ENCODE assay signal across 8 cellular contexts in the genomic region with DNA sequence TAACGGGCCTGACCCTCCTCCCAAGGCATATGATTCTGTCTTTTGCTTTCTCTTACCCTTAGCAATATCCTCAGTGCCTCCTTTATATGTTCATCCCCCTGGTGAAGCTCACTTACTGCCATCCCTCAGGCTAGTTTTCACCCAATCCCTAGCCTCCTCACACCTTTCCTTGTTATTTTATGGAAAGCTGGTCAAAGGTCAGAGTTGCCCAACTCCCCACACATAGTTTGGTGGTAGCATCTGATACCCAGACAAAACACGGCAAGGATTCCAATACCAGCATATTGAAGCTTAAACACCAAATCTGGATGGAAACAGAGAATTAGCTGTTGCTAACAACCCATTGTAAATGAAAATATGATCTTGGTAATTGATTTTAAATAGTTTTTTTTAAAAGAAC.
DNase-seq lines count a peak whose midpoint lies in the region; ATAC-seq and TF ChIP-seq lines count a peak whose summit lies in the region.

No MANE protein-coding gene starts in this region.

- peaks cover 0 to 2% (median 0%) of the 10 kb centered on the region in 5 experiments for H3K9me3 Mint-ChIP-seq in brain
- peaks cover 0 to 3% of the 10 kb centered on the region in 2 experiments; a peak in 1 of 5 replicates for H3K9me3 Mint-ChIP-seq in H9

- H3K4me3 ChIP-seq in right lobe of liver = no peak overlapping the region

- peak; percentile 7 to 50 (median 28) for ATAC-seq in right lobe of liver

- H3K4ac ChIP-seq in H9 (ENCODE audit: low read depth, low read length) = no peak overlapping the region

- intact Hi-C loops in right lobe of liver (cut with DNase I) = no loop called here

- H3K4me1 ChIP-seq in right lobe of liver (peaks cover 0 to 25% (median 5%) of the 10 kb centered on the region in 4 donors), H9 (ENCODE audit: insufficient read depth, low read length) (no peaks in the 10 kb centered on the region; the same call in 1 of the 2 replicates)

- H3K23ac ChIP-seq in H9 (ENCODE audit: insufficient read length, low read depth, low read length) = no peak overlapping the region

- H3K4me3 Mint-ChIP-seq in brain (peak overlapping the region; percentile 25 to 66 (median 58)), H9 (no peak overlapping the region)

- H3K9ac ChIP-seq in H9 (ENCODE audit: extremely low read depth, insufficient read length, low read length) = no peak overlapping the region

- H4K91ac ChIP-seq in H9 (ENCODE audit: insufficient read length, low read depth, low read length) = no peak overlapping the region

- H3K36me3 ChIP-seq in right lobe of liver = no peaks in the 10 kb centered on the region

- H3K27me3 Mint-ChIP-seq in brain (no peaks in the 10 kb centered on the region), H9 (ENCODE audit: low read depth) (no peaks in the 10 kb centered on the region)

- H4K20me1 ChIP-seq in H9 (ENCODE audit: control insufficient read depth, insufficient read depth, insufficient read length) = no peaks in the 10 kb centered on the region

- H3K4me1 Mint-ChIP-seq in brain (peaks cover 46% of the 10 kb centered on the region), H9 (peaks cover 22 to 31% of the 10 kb centered on the region in 2 experiments)

- H2BK15ac ChIP-seq in H9 (ENCODE audit: low read depth, low read length) = no peak overlapping the region

- H3K14ac ChIP-seq in H9 (ENCODE audit: insufficient read depth, low read length) = no peak overlapping the region

- DNase-seq in HuH-7 (ENCODE audit: low spot score) (peak; percentile 30), right lobe of liver (no peak), MV-4-11 (lab: John Stamatoyannopoulos, UW) (no peak), H9 (no peak)
- no peak for DNase-seq in stimulated activated CD4-positive, alpha-beta T cell treated with anti-CD3 and anti-CD28 coated beads, Interleukin-12 subunit alpha, Interleukin-12 subunit beta, amount 100 ng/mL, for 4 hours
- DNase-seq in activated T-cell treated with anti-CD3 and anti-CD28 coated beads, Interleukin-2, amount 50 U/mL, for 48 hours = no peak

- TF ChIP-seq POLR2A in right lobe of liver (IDR thresholded peaks at IDR 0.05) = no peak

- no peak overlapping the region for H2BK12ac ChIP-seq in H9 (ENCODE audit: insufficient read length, low read depth, low read length)

- H4K5ac ChIP-seq in H9 (ENCODE audit: insufficient read length, low read depth, low read length) = no peak overlapping the region

- no peak overlapping the region for H2BK20ac ChIP-seq in H9 (ENCODE audit: low read depth, low read length, poor library complexity, severe bottlenecking)

- H3K27ac Mint-ChIP-seq in brain (peak overlapping the region in 4 of 5 experiments; percentile 64 to 98 (median 88)), H9 (0 out of 7 replicates have a peak overlapping the region, but pooled peaks of 1 of the 3 experiments have one; percentile 25)

- H3K27ac ChIP-seq in right lobe of liver (peak overlapping the region; percentile 54), temporal lobe (ENCODE audit: low read depth, low read length) (peak overlapping the region; percentile 86), H9 (ENCODE audit: insufficient read length, low read depth, low read length) (no peak overlapping the region)

- no peaks in the 10 kb centered on the region for H3K79me2 ChIP-seq in H9 (ENCODE audit: insufficient read depth, low read length)

- H3K36me3 Mint-ChIP-seq in brain (no peaks in the 10 kb centered on the region), H9 (ENCODE audit: insufficient read depth in 1 of 3, low read depth in 3 of 3) (no peaks in the 10 kb centered on the region)

- no peaks in the 10 kb centered on the region for H3K23me2 ChIP-seq in H9 (ENCODE audit: insufficient read length, low read depth, low read length, poor library complexity, severe bottlenecking)

- H3K4me2 ChIP-seq in H9 (ENCODE audit: insufficient read depth, insufficient read length, low read length) = no peak overlapping the region

- H3K18ac ChIP-seq in H9 (ENCODE audit: insufficient read length, low read depth, low read length) = no peak overlapping the region

- H2AFZ ChIP-seq in H9 (ENCODE audit: low read length) = no peak overlapping the region

- no peak overlapping the region for H3T11ph ChIP-seq in H9 (ENCODE audit: low read length)

- TF ChIP-seq CTCF in brain (conservative IDR thresholded peaks at IDR 0.05) (no peak), right lobe of liver (IDR thresholded peaks at IDR 0.05) (no peak), H9 (conservative IDR thresholded peaks at IDR 0.05) (no peak)

- WGBS in right lobe of liver (ENCODE audit: insufficient coverage, low coverage, low lambda C conversion rate, missing lambda C conversion rate) = 51% methylated on average over 2 of the region's 2 CpGs
- WGBS in H9 (ENCODE audit: extremely low coverage, insufficient read length, low lambda C conversion rate) = no CpG with 5 or more reads among the region's 2 CpGs

- H3K56ac ChIP-seq in H9 (ENCODE audit: insufficient read length, low read depth, low read length) = no peak overlapping the region

- no peak overlapping the region for H2AK5ac ChIP-seq in H9 (ENCODE audit: insufficient read length, low read length)

- no peaks in the 10 kb centered on the region for H3K79me1 ChIP-seq in H9 (ENCODE audit: insufficient read depth, low read depth, low read length, poor library complexity, severe bottlenecking)

- no peak overlapping the region for H2BK120ac ChIP-seq in H9 (ENCODE audit: low read depth, low read length, poor library complexity, severe bottlenecking)

- H3K27me3 ChIP-seq in right lobe of liver = no peaks in the 10 kb centered on the region
- H3K27me3 ChIP-seq in H9 (ENCODE audit: insufficient read depth, low read length) = no peaks in the 10 kb centered on the region

- H2BK5ac ChIP-seq in H9 (ENCODE audit: insufficient read length, low read length) = no peak overlapping the region

- H3K9me3 ChIP-seq in right lobe of liver = no peaks in the 10 kb centered on the region
- no peaks in the 10 kb centered on the region for H3K9me3 ChIP-seq in H9 (ENCODE audit: control insufficient read depth, low read depth, low read length)

- H4K8ac ChIP-seq in H9 (replicated peaks; ENCODE audit: insufficient read length, low read depth, low read length) = no peak overlapping the region

Comparison
In these comparisons a context has a peak if more than half of its experiments do, and no peak if none do; other contexts are left out.
1. H3K4me3 Mint-ChIP-seq: peak in brain (5 of 5); none in H9 (0 of 2).